ENCODE assay signal across 12 cellular contexts in the genomic region with DNA sequence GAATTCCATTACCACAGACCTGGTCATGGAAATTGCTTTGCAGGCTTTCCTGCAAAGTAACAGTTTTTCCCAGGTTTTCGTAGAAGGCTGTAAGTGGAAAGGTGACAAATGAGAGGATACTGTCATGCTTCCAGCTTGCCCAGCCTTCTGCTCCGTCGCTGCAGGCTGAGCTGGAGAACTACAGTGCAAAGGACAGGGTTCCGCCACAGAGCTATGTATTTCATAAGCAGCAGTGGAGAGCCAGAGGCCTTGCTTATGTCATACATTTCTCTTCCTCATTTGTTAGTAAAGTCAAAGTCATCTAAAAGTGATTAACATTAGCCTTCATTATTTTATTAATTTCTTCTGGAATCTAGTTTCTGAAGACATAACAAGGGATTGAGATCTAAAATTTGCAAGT.
DNase-seq lines count a peak whose midpoint lies in the region; ATAC-seq and TF ChIP-seq lines count a peak whose summit lies in the region.
"Had no signal": no experiment of that assay in that cellular context is flagged by ENCODE, and none has a peak within 500 bp of the region (broad histone marks: within the 10 kb centered on the region; RNA-seq: fewer than 3 reads in every experiment).

No MANE protein-coding gene starts in this region.

- TF ChIP-seq CTCF in esophagus muscularis mucosa (IDR thresholded peaks at IDR 0.05) (no peak), natural killer cell (IDR thresholded peaks at IDR 0.05) (no peak), HFFc6 (IDR thresholded peaks at IDR 0.05) (no peak)

- H3K9me3 Mint-ChIP-seq in natural killer cell: no peaks in the 10 kb centered on the region
- H3K9me3 Mint-ChIP-seq in HFFc6: no peaks in the 10 kb centered on the region
- H3K9me3 Mint-ChIP-seq: endodermal cell had no signal

- H3K36me3 ChIP-seq in esophagus muscularis mucosa (peaks cover 0 to 12% (median 3%) of the 10 kb centered on the region in 4 donors), Karpas-422 (ENCODE audit: insufficient read depth, low read length) (no peaks in the 10 kb centered on the region)

- no peaks in the 10 kb centered on the region for H3K79me2 ChIP-seq in Karpas-422 (ENCODE audit: low read length)

- no peak overlapping the region for H3K9ac ChIP-seq in Karpas-422 (ENCODE audit: low read length)

- H2AFZ ChIP-seq in Karpas-422 (ENCODE audit: low read length): no peak overlapping the region

- H3K4me1 Mint-ChIP-seq in natural killer cell (peaks cover 58 to 61% of the 10 kb centered on the region in 2 donors), HFFc6 (ENCODE audit: low read depth) (peaks cover 63% of the 10 kb centered on the region)

- ATAC-seq in natural killer cell (peak in 1 of 3 donors; percentile 54), GM21786 (IDR thresholded peaks at IDR 0.05; ENCODE audit: unreplicated experiment) (no peak)

- TF ChIP-seq POLR2A in esophagus muscularis mucosa (IDR thresholded peaks at IDR 0.05; ENCODE audit: low read depth): no peak

- intact Hi-C loops in esophagus muscularis mucosa (cut with DNase I) (no loop called here), natural killer cell (cut with micrococcal nuclease) (no loop called here)

- H3K27ac Mint-ChIP-seq in natural killer cell (peak overlapping the region; percentile 57 to 74), HFFc6 (no peak overlapping the region)
- H3K27ac Mint-ChIP-seq: endodermal cell had no signal

- H3K27me3 ChIP-seq in esophagus muscularis mucosa: no peaks in the 10 kb centered on the region
- H3K27me3 ChIP-seq in Karpas-422 (ENCODE audit: low read length): no peaks in the 10 kb centered on the region

- H3K9me2 ChIP-seq in Karpas-422 (replicated peaks; ENCODE audit: insufficient read depth, low read length): no peaks in the 10 kb centered on the region

- H4K20me1 ChIP-seq in Karpas-422 (ENCODE audit: insufficient read depth, low read depth, low read length): peaks cover 18% of the 10 kb centered on the region; the same call in 1 of the 2 replicates

- H3K4me3 Mint-ChIP-seq in natural killer cell: no peak overlapping the region
- no peak overlapping the region for H3K4me3 Mint-ChIP-seq in HFFc6
- H3K4me3 Mint-ChIP-seq: endodermal cell had no signal

- no peak for TF ChIP-seq EP300 in esophagus muscularis mucosa (IDR thresholded peaks at IDR 0.05)

- DNase-seq in CD1c-positive myeloid dendritic cell (ENCODE audit: extremely low spot score) (peak; percentile 87), NCI-H69 (lab: John Stamatoyannopoulos, UW) (peak; percentile 10), esophagus muscularis mucosa (ENCODE audit: extremely low spot score) (no peak), natural killer cell (no peak), Karpas-422 (no peak), HFFc6 (no peak)
- no peak for DNase-seq in activated CD4-positive, alpha-beta T cell treated with anti-CD3 and anti-CD28 coated beads, Interleukin-2, amount 50 U/mL, for 4 hours
- DNase-seq: anterior cingulate cortex, endodermal cell, GDM1, midbrain had no signal

- no peaks in the 10 kb centered on the region for H3K9me3 ChIP-seq in esophagus muscularis mucosa
- H3K9me3 ChIP-seq in Karpas-422 (ENCODE audit: low read length): no peaks in the 10 kb centered on the region

- WGBS in esophagus muscularis mucosa: 43% methylated on average over 4 of the region's 4 CpGs

- H3K36me3 Mint-ChIP-seq in natural killer cell (no peaks in the 10 kb centered on the region), HFFc6 (ENCODE audit: low read depth) (peaks cover 34% of the 10 kb centered on the region)

- H3K4me3 ChIP-seq in esophagus muscularis mucosa: no peak overlapping the region
- no peak overlapping the region for H3K4me3 ChIP-seq in Karpas-422 (ENCODE audit: low read length)

- H3K27me3 Mint-ChIP-seq in natural killer cell (ENCODE audit: low read depth in 2 of 2) (no peaks in the 10 kb centered on the region), HFFc6 (ENCODE audit: insufficient read depth) (no peaks in the 10 kb centered on the region; the same call in 1 of the 2 replicates)

- H3K4me1 ChIP-seq in esophagus muscularis mucosa (peaks cover 78 to 99% (median 89%) of the 10 kb centered on the region in 4 donors), Karpas-422 (ENCODE audit: low read length) (no peaks in the 10 kb centered on the region)

- H3K4me2 ChIP-seq in Karpas-422 (ENCODE audit: low read depth, low read length, poor library complexity, severe bottlenecking): no peak overlapping the region

- H3K27ac ChIP-seq in esophagus muscularis mucosa (replicated peaks in 1 of 4): peak overlapping the region; percentile 1 to 86 (median 60)
- H3K27ac ChIP-seq in Karpas-422 (ENCODE audit: low read length): no peak overlapping the region

Comparison
In these comparisons a context has a peak if more than half of its experiments do, and no peak if none do; other contexts are left out.
1. DNase-seq: peak in CD1c-positive myeloid dendritic cell (single experiment) and NCI-H69 (single experiment); none in esophagus muscularis mucosa (single experiment), natural killer cell (single experiment), activated CD4-positive, alpha-beta T cell treated with anti-CD3 and anti-CD28 coated beads, Interleukin-2, amount 50 U/mL, for 4 hours (0 of 2), Karpas-422 (single experiment) and HFFc6 (single experiment).